ENCODE assay signal across 17 cellular contexts in the genomic region with DNA sequence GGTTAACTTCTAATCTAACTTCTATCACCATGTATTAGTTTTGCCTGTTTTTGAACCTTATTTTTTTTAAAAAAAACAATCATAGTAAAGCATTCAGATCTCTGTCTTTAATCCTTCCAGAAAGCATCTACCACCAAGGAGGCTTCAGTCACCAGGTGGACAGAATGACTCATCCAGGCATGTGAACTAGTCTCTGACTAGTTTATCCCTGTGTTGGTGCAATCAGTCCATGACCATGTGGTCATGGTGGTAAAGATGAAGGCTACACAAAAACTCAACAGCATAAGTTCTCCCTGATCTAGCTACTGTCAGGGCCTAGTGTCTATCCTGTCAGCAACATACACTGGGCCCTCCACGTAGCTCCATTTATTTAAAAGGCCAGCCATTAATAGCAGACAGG.
"Had no signal": no experiment of that assay in that cellular context is flagged by ENCODE, and none has a peak within 500 bp of the region (broad histone marks: within the 10 kb centered on the region; RNA-seq: fewer than 3 reads in every experiment).

No MANE protein-coding gene starts in this region.

- H3K27ac ChIP-seq: ovary, psoas muscle, skin epidermis, stomach, testis, upper lobe of left lung had no signal

- H3K4me3 Mint-ChIP-seq: activated CD4-positive, alpha-beta T cell treated with anti-CD3 and anti-CD28 coated beads, Interleukin-2, amount 10 ng/mL, durations not matched to agents 7 days and 5 days; activated naive CD4-positive, alpha-beta T cell treated with anti-CD3 and anti-CD28 coated beads, Interleukin-2, amount 50 U/mL, for 24 hours; effector memory CD8-positive, alpha-beta T cell; naive thymus-derived CD8-positive, alpha-beta T cell had no signal

- H3K27me3 Mint-ChIP-seq: activated CD4-positive, alpha-beta T cell treated with anti-CD3 and anti-CD28 coated beads, Interleukin-2, amount 10 ng/mL, durations not matched to agents 7 days and 5 days; activated naive CD4-positive, alpha-beta T cell treated with anti-CD3 and anti-CD28 coated beads, Interleukin-2, amount 50 U/mL, for 24 hours; effector memory CD8-positive, alpha-beta T cell had no signal

- H3K9me3 ChIP-seq: ovary, psoas muscle, testis, upper lobe of left lung had no signal

- DNase-seq: activated CD4-positive, alpha-beta T cell treated with anti-CD3 and anti-CD28 coated beads, Interleukin-2, amount 10 ng/mL, durations not matched to agents 7 days and 5 days; activated gamma-delta T cell; effector memory CD8-positive, alpha-beta T cell; foreskin fibroblast; naive thymus-derived CD8-positive, alpha-beta T cell; ovary; psoas muscle; right cardiac atrium; stimulated activated CD4-positive, alpha-beta T cell treated with anti-CD3 and anti-CD28 coated beads, Interleukin-2, amount 100 ng/mL, for 48 hours; stomach; T-helper 1 cell; T-helper 9 cell; testis; upper lobe of left lung had no signal

- H3K36me3 Mint-ChIP-seq: activated naive CD4-positive, alpha-beta T cell treated with anti-CD3 and anti-CD28 coated beads, Interleukin-2, amount 50 U/mL, for 24 hours; naive thymus-derived CD8-positive, alpha-beta T cell had no signal

- H3K36me3 ChIP-seq: ovary, stomach, upper lobe of left lung had no signal

- H3K4me1 ChIP-seq: stomach, testis, upper lobe of left lung had no signal

- H3K27me3 ChIP-seq: ovary, stomach, testis, upper lobe of left lung had no signal

- H3K27ac Mint-ChIP-seq: activated CD4-positive, alpha-beta T cell treated with anti-CD3 and anti-CD28 coated beads, Interleukin-2, amount 10 ng/mL, durations not matched to agents 7 days and 5 days; activated naive CD4-positive, alpha-beta T cell treated with anti-CD3 and anti-CD28 coated beads, Interleukin-2, amount 50 U/mL, for 24 hours; effector memory CD8-positive, alpha-beta T cell; naive thymus-derived CD8-positive, alpha-beta T cell had no signal

- H3K4me3 ChIP-seq: ovary, psoas muscle, skin epidermis, stomach, testis, upper lobe of left lung had no signal

- H3K9me3 Mint-ChIP-seq: activated CD4-positive, alpha-beta T cell treated with anti-CD3 and anti-CD28 coated beads, Interleukin-2, amount 10 ng/mL, durations not matched to agents 7 days and 5 days; activated naive CD4-positive, alpha-beta T cell treated with anti-CD3 and anti-CD28 coated beads, Interleukin-2, amount 50 U/mL, for 24 hours had no signal

- H3K4me1 Mint-ChIP-seq: activated CD4-positive, alpha-beta T cell treated with anti-CD3 and anti-CD28 coated beads, Interleukin-2, amount 10 ng/mL, durations not matched to agents 7 days and 5 days; activated naive CD4-positive, alpha-beta T cell treated with anti-CD3 and anti-CD28 coated beads, Interleukin-2, amount 50 U/mL, for 24 hours; naive thymus-derived CD8-positive, alpha-beta T cell had no signal

- ATAC-seq: effector memory CD8-positive, alpha-beta T cell; left lobe of liver; naive thymus-derived CD8-positive, alpha-beta T cell; right cardiac atrium had no signal
